In genomic region chr1:156944848-156945247, GRCh38 we compare ENCODE assay signal across 30 cellular contexts. TPM values are rescaled to one million over a fixed set of nuclear protein-coding genes. Genes with fewer than 3 reads are reported as not detected.
DNase-seq lines count a peak whose midpoint lies in the region; ATAC-seq, FAIRE-seq and TF ChIP-seq lines count a peak whose summit lies in the region.
"Had no signal": no experiment of that assay in that cellular context is flagged by ENCODE, and none has a peak within 500 bp of the region (broad histone marks: within the 10 kb centered on the region; RNA-seq: fewer than 3 reads in every experiment).

No MANE protein-coding gene starts in this region.

- H2BK5ac ChIP-seq in IMR-90 (ENCODE audit: low read depth, low read length, poor library complexity, severe bottlenecking) (no peak overlapping the region), H1 (ENCODE audit: low read depth, low read length) (no peak overlapping the region)

- H2BK120ac ChIP-seq in IMR-90 (ENCODE audit: low read depth, low read length) (no peak overlapping the region), H1 (replicated peaks; ENCODE audit: low read depth, low read length) (no peak overlapping the region)

- TF ChIP-seq RAD21 in IMR-90 (IDR thresholded peaks at IDR 0.05; ENCODE audit: low read length) (no peak), H1 (IDR thresholded peaks at IDR 0.05 in 1 of 2, conservative IDR thresholded peaks at IDR 0.05 in 1 of 2; ENCODE audit: low read depth in 2 of 2, low read length in 2 of 2) (no peak)

- ATAC-seq in IMR-90 (ENCODE audit: low read depth) = no peak

- H3K27me3 ChIP-seq in IMR-90 (ENCODE audit: control insufficient read depth, insufficient read depth, low read length) = no peaks in the 10 kb centered on the region
- no peaks in the 10 kb centered on the region for H3K27me3 ChIP-seq in H1 (replicated peaks in 1 of 4; ENCODE audit: control insufficient read depth in 3 of 4, extremely low read depth in 1 of 4, insufficient read depth in 3 of 4, low read length in 3 of 4)
- H3K27me3 ChIP-seq in spleen (replicated peaks in 1 of 7) = no peaks in the 10 kb centered on the region
- H3K27me3 ChIP-seq in MM.1S (replicated peaks; ENCODE audit: insufficient read depth, low read length) = no peaks in the 10 kb centered on the region
- H3K27me3 ChIP-seq: BE2C, BLaER1 had no signal

- H3K56ac ChIP-seq in IMR-90 (ENCODE audit: extremely low read depth, insufficient read depth, low read length) (no peak overlapping the region), H1 (replicated peaks; ENCODE audit: insufficient read length, low read depth, low read length) (no peak overlapping the region)

- no peak overlapping the region for H3K27ac Mint-ChIP-seq in endothelial cell (ENCODE audit: unreplicated experiment)
- H3K27ac Mint-ChIP-seq: CD8-positive, alpha-beta memory T cell had no signal

- dilution Hi-C loops in IMR-90 (cut with HindIII; ENCODE audit: low sequenced_read_pairs, unreplicated experiment) = no loop called here

- H3K9me2 ChIP-seq in MM.1S (replicated peaks; ENCODE audit: insufficient read depth, low read length) = no peaks in the 10 kb centered on the region

- H4K20me1 ChIP-seq in IMR-90 (ENCODE audit: insufficient read depth, low read length) = no peaks in the 10 kb centered on the region; the same call in 1 of the 2 replicates
- H4K20me1 ChIP-seq in H1 (replicated peaks in 1 of 2; ENCODE audit: control insufficient read depth in 1 of 2, insufficient read depth in 2 of 2, low read length in 2 of 2) = peaks cover 7 to 13% of the 10 kb centered on the region in 2 experiments
- no peaks in the 10 kb centered on the region for H4K20me1 ChIP-seq in MM.1S (ENCODE audit: insufficient read depth, low read length)
- H4K20me1 ChIP-seq: BLaER1 had no signal

- H2AK9ac ChIP-seq in IMR-90 (replicated peaks; ENCODE audit: low read depth, low read length, poor library complexity) = peak overlapping the region; percentile 5

- H4K8ac ChIP-seq in IMR-90 (ENCODE audit: low read depth in 2 of 2, low read length in 2 of 2) (no peak overlapping the region), H1 (ENCODE audit: extremely low read depth, insufficient read depth, low read length) (peak overlapping the region; percentile 36; the same call in 1 of the 2 replicates)

- H3K36me3 ChIP-seq in IMR-90 (ENCODE audit: control insufficient read depth, insufficient read depth, low read length) (peaks cover 85% of the 10 kb centered on the region), H1 (ENCODE audit: control insufficient read depth in 2 of 4, insufficient read depth in 4 of 4, low read length in 3 of 4) (peaks cover 35 to 73% (median 54%) of the 10 kb centered on the region in 4 experiments), spleen (peaks cover 0 to 100% (median 81%) of the 10 kb centered on the region in 6 donors), MM.1S (replicated peaks; ENCODE audit: insufficient read depth, low read length) (no peaks in the 10 kb centered on the region)

- H3K9me1 ChIP-seq in IMR-90 (ENCODE audit: insufficient read depth, low read length) = peaks cover 27% of the 10 kb centered on the region

- H2BK15ac ChIP-seq in IMR-90 (ENCODE audit: low read depth, low read length) (no peak overlapping the region), H1 (ENCODE audit: low read length) (no peak overlapping the region)

- H3K36me3 Mint-ChIP-seq in endothelial cell (ENCODE audit: low read depth, unreplicated experiment) = peaks cover 74% of the 10 kb centered on the region

- H4K5ac ChIP-seq in IMR-90 (ENCODE audit: low read depth, low read length) (no peak overlapping the region), H1 (ENCODE audit: insufficient read length, low read depth, low read length) (no peak overlapping the region)

- H2BK12ac ChIP-seq in H1 (ENCODE audit: low read depth, low read length) = no peak overlapping the region

- H3K4ac ChIP-seq in IMR-90 (ENCODE audit: low read depth, low read length) (no peak overlapping the region), H1 (replicated peaks; ENCODE audit: insufficient read length, low read depth, low read length) (no peak overlapping the region)

- FAIRE-seq in H1 (lab: Jason Lieb, UNC) = no peak
- FAIRE-seq: A204.1, GM12891, GM19239 had no signal

- H3K18ac ChIP-seq in IMR-90 (ENCODE audit: low read depth, low read length) = no peak overlapping the region
- H3K18ac ChIP-seq in H1 (ENCODE audit: extremely low read depth, low read length) = no peak overlapping the region

- H2AFZ ChIP-seq in IMR-90 (replicated peaks; ENCODE audit: low read length, poor library complexity) (no peak overlapping the region), H1 (ENCODE audit: low read length) (no peak overlapping the region), MM.1S (ENCODE audit: low read length) (no peak overlapping the region)

- BruUV-seq in IMR-90 (replicated peaks; lab: Mats Ljungman, UMichigan) = no TSS peak

- H4K91ac ChIP-seq in IMR-90 (ENCODE audit: insufficient read depth, low read depth, low read length) (no peak overlapping the region), H1 (replicated peaks; ENCODE audit: insufficient read length, low read length) (no peak overlapping the region)

- in situ Hi-C loops in IMR-90 (cut with MboI; ENCODE audit: low sequenced_read_pairs) = no loop called here

- TF ChIP-seq CTCF in IMR-90 (conservative IDR thresholded peaks at IDR 0.05; ENCODE audit: low read depth, low read length) = no peak
- no peak for TF ChIP-seq CTCF in H1 (IDR thresholded peaks at IDR 0.05; ENCODE audit: control extremely low read depth in 1 of 3, insufficient read depth in 1 of 3, low read depth in 1 of 3, low read length in 3 of 3)
- TF ChIP-seq CTCF in spleen (IDR thresholded peaks at IDR 0.05 in 8 of 11, conservative IDR thresholded peaks at IDR 0.05 in 3 of 11) = no peak
- no peak for TF ChIP-seq CTCF in MM.1S (IDR thresholded peaks at IDR 0.05; ENCODE audit: low read length)
- no peak for TF ChIP-seq CTCF in endothelial cell (IDR thresholded peaks at IDR 0.05; ENCODE audit: unreplicated experiment)

- no peak overlapping the region for H3K4me3 Mint-ChIP-seq in endothelial cell (ENCODE audit: unreplicated experiment)
- H3K4me3 Mint-ChIP-seq: CD14-positive monocyte; CD4-positive, alpha-beta memory T cell; CD4-positive, CD25-positive, alpha-beta regulatory T cell; CD8-positive, alpha-beta memory T cell had no signal

- H3K23ac ChIP-seq in IMR-90 (ENCODE audit: low read depth, low read length) (no peak overlapping the region), H1 (ENCODE audit: insufficient read length) (no peak overlapping the region)

- H3K14ac ChIP-seq in IMR-90 (replicated peaks; ENCODE audit: low read depth, low read length) (no peak overlapping the region), H1 (ENCODE audit: insufficient read length) (no peak overlapping the region)

- no peaks in the 10 kb centered on the region for H3F3A ChIP-seq in MM.1S (ENCODE audit: insufficient read depth, low read length)

- intact Hi-C loops in IMR-90 (cut with micrococcal nuclease) = no loop called here
- intact Hi-C loops in spleen (cut with DNase I; ENCODE audit: low total_unique reads) = no loop called here

- TF ChIP-seq POLR2A in IMR-90 (IDR thresholded peaks at IDR 0.05; ENCODE audit: low read depth, low read length) (no peak), H1 (IDR thresholded peaks at IDR 0.05; ENCODE audit: control extremely low read depth in 1 of 2, low read depth in 2 of 2, low read length in 2 of 2) (no peak), spleen (IDR thresholded peaks at IDR 0.05) (no peak)

- DNase-seq in IMR-90 (no peak), H1 (ENCODE audit: low read depth in 1 of 2, low spot score in 2 of 2) (no peak), mesenteric fat pad (ENCODE audit: low spot score) (peak; percentile 84), spleen (peak; percentile 42), MM.1S (no peak), endothelial cell (ENCODE audit: low spot score) (no peak)
- no peak for DNase-seq in activated CD4-positive, CD25-positive, alpha-beta regulatory T cell (lab: John Stamatoyannopoulos, UW)
- DNase-seq: ACHN; BE2C; C1 segment of cervical spinal cord; CD4-positive, alpha-beta memory T cell; CD4-positive, CD25-positive, alpha-beta regulatory T cell; CD8-positive, alpha-beta memory T cell; COR-L47; DMS 273 treated with DMSO at 0.1 percent for 48 hours; DMS153; DMS53; DMS79; DND-41; EL; GDM1 had no signal

- H3K4me3 ChIP-seq in IMR-90 (ENCODE audit: insufficient read depth, low read depth, low read length) = no peak overlapping the region
- no peak overlapping the region for H3K4me3 ChIP-seq in H1 (ENCODE audit: extremely low read depth in 1 of 4, insufficient read depth in 2 of 4, low read depth in 3 of 4, low read length in 4 of 4)
- no peak overlapping the region for H3K4me3 ChIP-seq in spleen
- H3K4me3 ChIP-seq in MM.1S (ENCODE audit: low read length) = no peak overlapping the region
- H3K4me3 ChIP-seq: BLaER1 had no signal

- H3K9me3 Mint-ChIP-seq in endothelial cell (ENCODE audit: unreplicated experiment) = no peaks in the 10 kb centered on the region
- H3K9me3 Mint-ChIP-seq: CD14-positive monocyte; CD4-positive, alpha-beta memory T cell; CD4-positive, CD25-positive, alpha-beta regulatory T cell; CD8-positive, alpha-beta memory T cell had no signal

- no peak for TF ChIP-seq EP300 in H1 (IDR thresholded peaks at IDR 0.05; ENCODE audit: borderline replicate concordance in 1 of 2, low read depth in 2 of 2, low read length in 2 of 2)

- no peaks in the 10 kb centered on the region for H3K23me2 ChIP-seq in H1 (ENCODE audit: low read depth, low read length)

- POLR2A ChIA-PET in IMR-90 (lab: Charles Lee; ENCODE audit: unreplicated experiment) = no interaction called here
- POLR2A ChIA-PET in H1 (lab: Charles Lee; ENCODE audit: partially characterized antibody) = interaction anchor here (1.0 kb wide), 1 partner anchor 8 kb away, joined by 3 read pairs; no protein-coding TSS in a partner anchor

- H3K79me1 ChIP-seq in IMR-90 (ENCODE audit: low read depth in 1 of 2, low read length in 2 of 2) (no peaks in the 10 kb centered on the region), H1 (ENCODE audit: low read depth, low read length) (peaks cover 2% of the 10 kb centered on the region)

- H3K4me1 Mint-ChIP-seq in endothelial cell (ENCODE audit: unreplicated experiment) = peaks cover 14% of the 10 kb centered on the region
- H3K4me1 Mint-ChIP-seq: CD14-positive monocyte; CD4-positive, alpha-beta memory T cell; CD8-positive, alpha-beta memory T cell had no signal

- H3K9ac ChIP-seq in IMR-90 (ENCODE audit: low read depth, low read length) = no peak overlapping the region
- no peak overlapping the region for H3K9ac ChIP-seq in H1 (replicated peaks in 1 of 4; ENCODE audit: extremely low read depth in 1 of 4, low read depth in 3 of 4, low read length in 3 of 4)
- H3K9ac ChIP-seq in MM.1S (ENCODE audit: low read length) = no peak overlapping the region
- H3K9ac ChIP-seq: BLaER1 had no signal

- H2AK5ac ChIP-seq in IMR-90 (ENCODE audit: low read depth, low read length) (no peak overlapping the region), H1 (ENCODE audit: low read depth, low read length) (no peak overlapping the region)

- H3K4me2 ChIP-seq in IMR-90 (ENCODE audit: low read depth, low read length) (no peak overlapping the region), H1 (ENCODE audit: insufficient read depth in 1 of 2, low read depth in 2 of 2, low read length in 2 of 2) (no peak overlapping the region), MM.1S (ENCODE audit: low read depth, low read length) (no peak overlapping the region)
- H3K4me2 ChIP-seq: BLaER1 had no signal

- H3K4me1 ChIP-seq in IMR-90 (ENCODE audit: control insufficient read depth, insufficient read depth, low read length) = no peaks in the 10 kb centered on the region
- H3K4me1 ChIP-seq in H1 (replicated peaks in 1 of 4; ENCODE audit: control insufficient read depth in 3 of 4, insufficient read depth in 4 of 4, low read length in 3 of 4) = no peaks in the 10 kb centered on the region
- no peaks in the 10 kb centered on the region for H3K4me1 ChIP-seq in spleen
- H3K4me1 ChIP-seq in MM.1S (ENCODE audit: low read length) = no peaks in the 10 kb centered on the region
- H3K4me1 ChIP-seq: BE2C, BLaER1 had no signal

- 98% methylated on average over 8 of the region's 8 CpGs; no CpG with 5 or more reads in 1 of the 2 experiments for WGBS in IMR-90 (ENCODE audit: extremely low coverage in 2 of 2, insufficient read length in 1 of 2), 2 experiments
- WGBS in H1 (ENCODE audit: extremely low coverage in 1 of 2, insufficient coverage in 1 of 2, insufficient read length in 1 of 2, insufficient replicate concordance in 2 of 2, low coverage in 1 of 2, low lambda C conversion rate in 2 of 2, missing lambda C conversion rate in 1 of 2), 2 experiments = 92% methylated on average over 8 of the region's 8 CpGs; no CpG with 5 or more reads in 1 of the 2 experiments
- 95 to 96% (median 95%) methylated on average over 8 of the region's 8 CpGs for WGBS in spleen, 5 donors

- no peaks in the 10 kb centered on the region for H3K9me3 ChIP-seq in IMR-90 (ENCODE audit: control insufficient read depth, insufficient read depth, low read length)
- H3K9me3 ChIP-seq in H1 (ENCODE audit: insufficient read depth in 2 of 2, low read depth in 1 of 2, low read length in 1 of 2) = no peaks in the 10 kb centered on the region
- no peaks in the 10 kb centered on the region for H3K9me3 ChIP-seq in spleen
- no peaks in the 10 kb centered on the region for H3K9me3 ChIP-seq in MM.1S (replicated peaks; ENCODE audit: insufficient read depth, low read length)
- H3K9me3 ChIP-seq: BE2C, BLaER1 had no signal

- H2BK20ac ChIP-seq in IMR-90 (ENCODE audit: low read depth, low read length) (no peak overlapping the region), H1 (ENCODE audit: low read length) (no peak overlapping the region)

- CTCF ChIA-PET in IMR-90 (lab: Yijun Ruan, JAX) (no interaction called here), H1 (lab: Charles Lee; ENCODE audit: partially characterized antibody) (no interaction called here)

- H3K27me3 Mint-ChIP-seq in endothelial cell (ENCODE audit: unreplicated experiment) = peaks cover 17% of the 10 kb centered on the region
- H3K27me3 Mint-ChIP-seq: CD4-positive, alpha-beta memory T cell; CD4-positive, CD25-positive, alpha-beta regulatory T cell had no signal

- H3K27ac ChIP-seq in IMR-90 (ENCODE audit: insufficient read depth, low read length) (no peak overlapping the region), H1 (ENCODE audit: low read depth, low read length) (no peak overlapping the region), spleen (no peak overlapping the region), MM.1S (ENCODE audit: low read length) (no peak overlapping the region)
- H3K27ac ChIP-seq: BLaER1 had no signal

- H3K79me2 ChIP-seq in H1 (ENCODE audit: control insufficient read depth in 1 of 2, insufficient read depth in 2 of 2, low read length in 2 of 2) = no peaks in the 10 kb centered on the region
- H3K79me2 ChIP-seq in MM.1S (ENCODE audit: low read length) = no peaks in the 10 kb centered on the region

RNA-seq across cellular contexts. Expression of gene LRRC71, which starts 24.4 kb away (rescaled TPM):
- total RNA-seq in IMR-90 (2012; rRNA removed) = not detected in 2 replicates
- polyA plus RNA-seq in IMR-90 (2012; rRNA removed) = 0.47 and 0.50 TPM in 2 replicates
- polyA plus RNA-seq in IMR-90 (2012; cell fraction: cytosol; rRNA removed) = 0.07 TPM in 1 of 2 replicates, not detected in the other
- 2.9 and 4.0 TPM in 2 replicates for polyA plus RNA-seq in IMR-90 (2012; cell fraction: nucleus; rRNA removed; ENCODE audit: low replicate concordance)
- not detected in 2 replicates for total RNA-seq in H1 (2021; fragmentation: NEBNext Ultra II Directional; extraction: Animal tissue kit (Norgen Biotek cat#: 25700))
- 0.05 and 0.16 TPM in 2 replicates for polyA plus RNA-seq in H1 (2011; rRNA removed)
- polyA plus RNA-seq in H1 (2011; cell fraction: cytosol; rRNA removed) = 0.27 TPM
- 0.46 TPM for polyA plus RNA-seq in H1 (2011; cell fraction: nucleus; rRNA removed)
- polyA plus RNA-seq in H1 (2012, experiment 1 of 2) = 0.12 to 0.59 TPM (median 0.31 TPM) in 4 replicates
- polyA plus RNA-seq in H1 (2012, experiment 2 of 2) = not detected
- polyA plus RNA-seq in H1 (2013, experiment 1 of 2) = 0.12 TPM
- polyA plus RNA-seq in H1 (2013, experiment 2 of 2) = 0.11 TPM
- 0.24 TPM in 1 of 2 replicates, not detected in the other for polyA minus RNA-seq in H1 (2011; rRNA and poly(A)+ RNA removed)
- polyA minus RNA-seq in H1 (2011; cell fraction: cytosol; rRNA and poly(A)+ RNA removed) = not detected
- polyA minus RNA-seq in H1 (2011; cell fraction: nucleus; rRNA and poly(A)+ RNA removed) = not detected
- total RNA-seq in mesenteric fat pad = 0.32 TPM
- total RNA-seq in spleen = under 1 TPM in 3 of 7 donors, not detected in 4; 0.13 to 0.47 (median 0.23) TPM
- under 1 TPM; 0.03 to 0.51 (median 0.43) TPM for polyA plus RNA-seq in spleen
- total RNA-seq in endothelial cell (ENCODE audit: unreplicated experiment) = 0.95 TPM
- total RNA-seq: A673; CD4-positive, alpha-beta memory T cell; CD4-positive, CD25-positive, alpha-beta regulatory T cell; CD8-positive, alpha-beta memory T cell; Daoy; G401 had no signal
- polyA plus RNA-seq: AG04450; CD14-positive monocyte; CD4-positive, alpha-beta memory T cell; CD4-positive, CD25-positive, alpha-beta regulatory T cell; CD8-positive, alpha-beta memory T cell had no signal

RNA-seq across cellular contexts. Expression of gene PEAR1, which starts 51.3 kb away (rescaled TPM):
- total RNA-seq in IMR-90 (2012; rRNA removed) (2.0 and 2.8 TPM in 2 replicates), mesenteric fat pad (17.7 TPM), spleen (10 to 100 TPM; 16.1 to 28.3 (median 24.2) TPM), endothelial cell (ENCODE audit: unreplicated experiment) (50.7 TPM)
- polyA plus RNA-seq in IMR-90 (2012; rRNA removed) (44.4 and 52.1 TPM in 2 replicates), H1 (2011; rRNA removed) (0.63 and 0.77 TPM in 2 replicates), spleen (1 to 10 TPM; 1.4 to 6.2 (median 2.6) TPM)
- polyA plus RNA-seq in IMR-90 (2012; cell fraction: cytosol; rRNA removed) = 21.9 and 40.2 TPM in 2 replicates
- polyA plus RNA-seq in IMR-90 (2012; cell fraction: nucleus; rRNA removed; ENCODE audit: low replicate concordance) = 199 and 366 TPM in 2 replicates
- total RNA-seq in H1 (2021; fragmentation: NEBNext Ultra II Directional; extraction: Animal tissue kit (Norgen Biotek cat#: 25700)) = 0.71 and 0.82 TPM in 2 replicates
- polyA plus RNA-seq in H1 (2011; cell fraction: cytosol; rRNA removed) = 0.44 TPM
- polyA plus RNA-seq in H1 (2011; cell fraction: nucleus; rRNA removed) = 3.3 TPM
- 0.26 to 0.88 TPM (median 0.65 TPM) in 4 replicates for polyA plus RNA-seq in H1 (2012, experiment 1 of 2)
- 0.39 TPM for polyA plus RNA-seq in H1 (2012, experiment 2 of 2)
- 0.53 TPM for polyA plus RNA-seq in H1 (2013, experiment 1 of 2)
- polyA plus RNA-seq in H1 (2013, experiment 2 of 2) = 0.42 TPM
- 0.13 and 0.22 TPM in 2 replicates for polyA minus RNA-seq in H1 (2011; rRNA and poly(A)+ RNA removed)
- 0.37 TPM for polyA minus RNA-seq in H1 (2011; cell fraction: cytosol; rRNA and poly(A)+ RNA removed)
- polyA minus RNA-seq in H1 (2011; cell fraction: nucleus; rRNA and poly(A)+ RNA removed) = 1.5 TPM
- total RNA-seq: CD8-positive, alpha-beta memory T cell had no signal
- polyA plus RNA-seq: CD14-positive monocyte; CD4-positive, alpha-beta memory T cell; CD4-positive, CD25-positive, alpha-beta regulatory T cell; CD8-positive, alpha-beta memory T cell had no signal

Comparison
In these comparisons a context has a peak if more than half of its experiments do, and no peak if none do; other contexts are left out.
1. DNase-seq: peak in mesenteric fat pad (single experiment) and spleen (single experiment); none in IMR-90 (single experiment), H1 (0 of 2), activated CD4-positive, CD25-positive, alpha-beta regulatory T cell (0 of 4), MM.1S (single experiment) and endothelial cell (single experiment).